Comparison of ENCODE assay signal across 8 cellular contexts in the genomic region with DNA sequence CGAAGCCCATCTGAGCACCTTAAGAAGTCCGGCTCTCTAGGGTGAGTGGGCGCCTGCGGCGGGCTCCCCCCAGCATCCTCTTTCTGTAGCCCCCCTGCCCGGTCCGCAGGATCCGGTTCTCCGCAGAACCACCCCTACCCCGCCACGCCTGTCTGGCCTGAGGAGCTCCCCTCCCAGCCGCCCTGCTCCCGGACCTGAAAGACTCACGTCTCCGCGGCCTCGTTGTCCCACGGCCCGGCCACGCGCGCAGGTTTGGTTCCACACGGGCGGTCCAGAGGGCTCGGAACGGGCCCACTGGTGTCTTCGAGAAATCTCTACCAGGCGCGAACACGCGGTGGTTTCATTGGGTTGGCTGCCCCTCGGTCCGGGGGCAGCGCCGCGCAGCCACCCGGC. TPM values are rescaled to one million over a fixed set of nuclear protein-coding genes. Genes with fewer than 3 reads are reported as not detected.
DNase-seq lines count a peak whose midpoint lies in the region; ATAC-seq and TF ChIP-seq lines count a peak whose summit lies in the region.

No MANE protein-coding gene starts in this region.

- H3K27ac Mint-ChIP-seq in T-helper 1 cell treated with Interleukin-12 subunit alpha and Interleukin-12 subunit beta and Interleukin-4 antibody, amounts not matched to agents 30 μg/mL and 1 μg/mL, for 36 hours, result peak overlapping the region; percentile 92

- 1% methylated on average over 35 to 37 of the region's 37 CpGs for WGBS in lung, 2 donors

- H3K4me3 ChIP-seq in astrocyte of the cerebellum (ENCODE audit: low read depth, low read length) (peak overlapping the region; percentile 99), lung (peak overlapping the region; percentile 97), vagina (peak overlapping the region; percentile 83 to 96)

- H3K4me1 Mint-ChIP-seq in T-helper 1 cell treated with Interleukin-12 subunit alpha and Interleukin-12 subunit beta and Interleukin-4 antibody, amounts not matched to agents 30 μg/mL and 1 μg/mL, for 36 hours (ENCODE audit: low read depth), result peaks cover 49% of the 10 kb centered on the region

- peaks cover 1 to 6% of the 10 kb centered on the region in 2 donors for H3K36me3 ChIP-seq in lung (ENCODE audit: control insufficient read depth in 2 of 2, insufficient read depth in 2 of 2, low read length in 2 of 2)
- H3K36me3 ChIP-seq in vagina, result peaks cover 0 to 7% of the 10 kb centered on the region in 2 donors

- intact Hi-C loops in vagina (cut with DNase I), result loop anchor here (5.0 kb wide), 1 partner anchor 337 kb away; no protein-coding TSS in a partner anchor

- H3K9me3 Mint-ChIP-seq in T-helper 1 cell treated with Interleukin-12 subunit alpha and Interleukin-12 subunit beta and Interleukin-4 antibody, amounts not matched to agents 30 μg/mL and 1 μg/mL, for 36 hours, result no peaks in the 10 kb centered on the region

- ATAC-seq in HG03175 (IDR thresholded peaks at IDR 0.05; ENCODE audit: unreplicated experiment), result peak; percentile 7
- ATAC-seq in lung (ENCODE audit: insufficient read depth, low FRiP score), result no peak

- no peaks in the 10 kb centered on the region for H3K27me3 Mint-ChIP-seq in T-helper 1 cell treated with Interleukin-12 subunit alpha and Interleukin-12 subunit beta and Interleukin-4 antibody, amounts not matched to agents 30 μg/mL and 1 μg/mL, for 36 hours (ENCODE audit: low read depth)

- DNase-seq in T-helper 1 cell, result no peak
- no peak for DNase-seq in astrocyte of the cerebellum (ENCODE audit: low read depth)
- no peak for DNase-seq in lung (ENCODE audit: low spot score)
- DNase-seq in vagina (ENCODE audit: extremely low spot score in 2 of 2), result peak in 1 of 2 donors; percentile 91
- no peak for DNase-seq in NCI-H345 treated with DMSO at 0.1 percent for 48 hours (lab: John Stamatoyannopoulos, UW; ENCODE audit: unreplicated experiment)
- no peak for DNase-seq in NOMO-1 treated with dmso at 0.1 percent for 144 hours (lab: John Stamatoyannopoulos, UW; ENCODE audit: unreplicated experiment)

- H3K9me3 ChIP-seq in lung (ENCODE audit: control insufficient read depth in 2 of 2, insufficient read depth in 1 of 2, low read length in 1 of 2) (no peaks in the 10 kb centered on the region), vagina (no peaks in the 10 kb centered on the region)

- TF ChIP-seq CTCF in astrocyte of the cerebellum (IDR thresholded peaks at IDR 0.05; ENCODE audit: low read depth, low read length, missing control alignments) (no peak), lung (IDR thresholded peaks at IDR 0.05; ENCODE audit: control extremely low read depth, extremely low read depth) (no peak), vagina (IDR thresholded peaks at IDR 0.05) (no peak)

- in situ Hi-C loops in astrocyte of the cerebellum (cut with HindIII; ENCODE audit: low sequenced_read_pairs), result no loop called here

- no peaks in the 10 kb centered on the region for H3K27me3 ChIP-seq in lung (ENCODE audit: control insufficient read depth, insufficient read depth)
- no peaks in the 10 kb centered on the region for H3K27me3 ChIP-seq in vagina

- H3K27ac ChIP-seq in lung (ENCODE audit: low read depth in 1 of 2, low read length in 1 of 2) (peak overlapping the region; percentile 100), vagina (peak overlapping the region; percentile 97)

- peak overlapping the region; percentile 89 for H3K4me3 Mint-ChIP-seq in T-helper 1 cell treated with Interleukin-12 subunit alpha and Interleukin-12 subunit beta and Interleukin-4 antibody, amounts not matched to agents 30 μg/mL and 1 μg/mL, for 36 hours

- H3K4me1 ChIP-seq in lung (ENCODE audit: control insufficient read depth in 2 of 2, insufficient read depth in 2 of 2, low read length in 2 of 2) (peaks cover 12 to 14% of the 10 kb centered on the region in 2 donors), vagina (peaks cover 55% of the 10 kb centered on the region)

- no peak for TF ChIP-seq POLR2A in vagina (IDR thresholded peaks at IDR 0.05)

- peaks cover 33% of the 10 kb centered on the region for H3K36me3 Mint-ChIP-seq in T-helper 1 cell treated with Interleukin-12 subunit alpha and Interleukin-12 subunit beta and Interleukin-4 antibody, amounts not matched to agents 30 μg/mL and 1 μg/mL, for 36 hours (ENCODE audit: low read depth)

RNA-seq across cellular contexts. Expression of a gene that starts 0.2 kb away (rescaled TPM):
- total RNA-seq in lung (10 to 100 TPM; 29.3 to 59.2 TPM), vagina (39.3 TPM)
- 10 to 100 TPM in 1 of 2 donors, 1 to 10 TPM in 1; 4.7 to 32.7 TPM for polyA plus RNA-seq in lung

RNA-seq across cellular contexts. Expression of a gene that starts 0.8 kb away (rescaled TPM):
- 100 to 1,000 TPM in 1 of 2 donors, 10 to 100 TPM in 1; 48.6 to 257 TPM for total RNA-seq in lung
- 10 to 100 TPM; 31.4 to 65.1 TPM for polyA plus RNA-seq in lung
- 60.2 TPM for total RNA-seq in vagina

RNA-seq across cellular contexts. Expression of a gene that starts 58.4 kb away (rescaled TPM):
- total RNA-seq in lung, result 1 to 10 TPM in 1 of 2 donors, under 1 TPM in 1; 0.68 to 4.0 TPM
- polyA plus RNA-seq in lung, result 1 to 10 TPM; 2.4 to 4.1 TPM
- total RNA-seq in vagina, result 2.2 TPM
